1 cellular context compared by ENCODE assay signal in genomic region chr17:5033352-5034015, GRCh38.
TF ChIP-seq lines count a peak whose summit lies in the region.

No MANE protein-coding gene starts in this region.

TF ChIP-seq in HepG2, 621 proteins besides CTCF, POLR2A, EP300 and RAD21:
- TF ChIP-seq ZNF883 (CRISPR knock-in tag; IDR thresholded peaks at IDR 0.05; ENCODE audit: not compliant biosample characterization) = no peak
- TF ChIP-seq ZFP62 (CRISPR knock-in tag; IDR thresholded peaks at IDR 0.05) = no peak
- no peak for TF ChIP-seq MTA3 (CRISPR knock-in tag; IDR thresholded peaks at IDR 0.05)
- no peak for TF ChIP-seq SRY (CRISPR knock-in tag; IDR thresholded peaks at IDR 0.05)
- no peak for TF ChIP-seq ETS1 (CRISPR knock-in tag; IDR thresholded peaks at IDR 0.05)
- TF ChIP-seq NKX3-1 (CRISPR knock-in tag; IDR thresholded peaks at IDR 0.05) = no peak
- TF ChIP-seq ARID3A (IDR thresholded peaks at IDR 0.05; ENCODE audit: low read depth, low read length) = no peak
- no peak for TF ChIP-seq NFKB2 (CRISPR knock-in tag; IDR thresholded peaks at IDR 0.05; ENCODE audit: borderline replicate concordance)
